In genomic region chr2:152367547-152368250, GRCh38 we compare ENCODE assay signal across 12 cellular contexts.
DNase-seq lines count a peak whose midpoint lies in the region; ATAC-seq and TF ChIP-seq lines count a peak whose summit lies in the region.
"Had no signal": no experiment of that assay in that cellular context is flagged by ENCODE, and none has a peak within 500 bp of the region (broad histone marks: within the 10 kb centered on the region; RNA-seq: fewer than 3 reads in every experiment).

No MANE protein-coding gene starts in this region.

- no peak for DNase-seq in memory B cell (ENCODE audit: low spot score in 2 of 2)
- no peak for DNase-seq in NCI-H345 treated with DMSO at 0.1 percent for 48 hours (lab: John Stamatoyannopoulos, UW; ENCODE audit: unreplicated experiment)
- DNase-seq in NCI-H1048 (lab: John Stamatoyannopoulos, UW): no peak
- DNase-seq in NCI-H146 treated with DMSO at 0.1 percent for 48 hours (lab: John Stamatoyannopoulos, UW; ENCODE audit: unreplicated experiment): no peak
- no peak for DNase-seq in GM10266 (ENCODE audit: extremely low spot score)
- DNase-seq: CD8-positive, alpha-beta memory T cell; naive thymus-derived CD4-positive, alpha-beta T cell had no signal

- no peaks in the 10 kb centered on the region for H3K36me3 Mint-ChIP-seq in memory B cell
- H3K36me3 Mint-ChIP-seq: CD8-positive, alpha-beta memory T cell; naive thymus-derived CD4-positive, alpha-beta T cell had no signal

- H3K27me3 Mint-ChIP-seq in memory B cell: peaks cover 4% of the 10 kb centered on the region

- ATAC-seq in GM19035 (IDR thresholded peaks at IDR 0.05; ENCODE audit: unreplicated experiment): peak; percentile 93
- peak; percentile 81 for ATAC-seq in HG02588 (IDR thresholded peaks at IDR 0.05; ENCODE audit: unreplicated experiment)
- peak; percentile 93 for ATAC-seq in HG03520 (IDR thresholded peaks at IDR 0.05; ENCODE audit: unreplicated experiment)
- peak; percentile 26 for ATAC-seq in memory B cell (ENCODE audit: low read depth)
- ATAC-seq: HCT116; K562; naive thymus-derived CD4-positive, alpha-beta T cell had no signal

- H3K4me1 Mint-ChIP-seq in memory B cell: no peaks in the 10 kb centered on the region
- H3K4me1 Mint-ChIP-seq: CD8-positive, alpha-beta memory T cell had no signal

- TF ChIP-seq CTCF in GM10266 (IDR thresholded peaks at IDR 0.05; ENCODE audit: control insufficient read depth, insufficient read depth, low read depth, missing control alignments): no peak

- H3K4me3 Mint-ChIP-seq in memory B cell: no peak overlapping the region
- H3K4me3 Mint-ChIP-seq: CD8-positive, alpha-beta memory T cell; naive thymus-derived CD4-positive, alpha-beta T cell had no signal

- H3K9me3 Mint-ChIP-seq in memory B cell: no peaks in the 10 kb centered on the region

- H3K27ac Mint-ChIP-seq in memory B cell: no peak overlapping the region
- H3K27ac Mint-ChIP-seq: naive thymus-derived CD4-positive, alpha-beta T cell had no signal

Comparison
In these comparisons a context has a peak if more than half of its experiments do, and no peak if none do; other contexts are left out.
1. ATAC-seq: peak in every context shown above with its lines; median percentile 93 in GM19035; 93 in HG03520; 81 in HG02588; 26 in memory B cell.